Comparison of ENCODE assay signal across 9 cellular contexts in the genomic region with DNA sequence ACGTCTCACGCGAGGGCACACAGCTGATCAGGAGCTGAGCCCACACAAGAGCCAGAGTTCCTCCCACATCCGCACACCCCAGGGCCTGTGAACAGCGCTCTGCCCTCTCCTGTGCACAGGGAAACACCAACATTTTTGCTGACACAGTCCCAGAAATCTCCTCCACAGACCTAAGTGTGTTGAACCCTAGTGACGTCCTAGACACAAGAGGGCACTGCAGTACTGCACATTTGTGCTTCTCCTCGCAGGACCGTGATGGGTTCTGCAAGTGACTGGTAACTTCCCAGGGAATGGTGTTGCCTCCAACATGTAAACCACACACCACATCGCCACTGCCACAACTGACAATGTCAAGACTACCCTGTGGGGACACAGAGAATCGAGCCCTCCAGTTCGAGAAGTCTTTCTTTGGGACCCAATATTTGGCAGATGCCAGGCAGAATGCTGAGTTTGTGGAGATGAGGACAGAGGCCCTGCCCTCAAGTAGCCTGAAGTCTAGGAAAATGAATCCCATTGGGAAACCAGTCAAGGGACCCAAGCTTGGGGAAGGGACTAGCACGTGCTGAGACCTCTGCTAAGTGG.
A peak's percentile ranks its signal among the peaks of the same experiment; 100 is the strongest.
DNase-seq lines count a peak whose midpoint lies in the region; FAIRE-seq and TF ChIP-seq lines count a peak whose summit lies in the region.
"Had no signal": no experiment of that assay in that cellular context is flagged by ENCODE, and none has a peak within 500 bp of the region (broad histone marks: within the 10 kb centered on the region; RNA-seq: fewer than 3 reads in every experiment).

No MANE protein-coding gene starts in this region.

- DNase-seq in GM12891 (ENCODE audit: insufficient read length, low spot score), result peak; percentile 30
- DNase-seq in HuH-7 (ENCODE audit: low spot score), result peak; percentile 49
- DNase-seq in SW480 (ENCODE audit: low spot score), result peak; percentile 53
- no peak for DNase-seq in neural crest cell (ENCODE audit: low read depth, low spot score)
- DNase-seq in NCI-H187 treated with DMSO at 0.1 percent for 48 hours (lab: John Stamatoyannopoulos, UW), result no peak
- DNase-seq in testis, result no peak
- no peak for DNase-seq in activated CD4-positive, alpha-beta T cell treated with anti-CD3 and anti-CD28 coated beads, Interleukin-2, amount 50 U/mL, for 1 hour
- no peak for DNase-seq in mesothelial cell of epicardium (ENCODE audit: low spot score in 2 of 2, unreplicated experiment in 2 of 2)

- no peak overlapping the region for H3K27ac ChIP-seq in testis
- H3K27ac ChIP-seq: cardiac muscle cell had no signal

- TF ChIP-seq POLR2A in GM12891 (IDR thresholded peaks at IDR 0.05; ENCODE audit: low read depth, low read length) (no peak), testis (IDR thresholded peaks at IDR 0.05) (no peak)

- H3K27ac Mint-ChIP-seq in neural crest cell (ENCODE audit: unreplicated experiment), result no peak overlapping the region
- H3K27ac Mint-ChIP-seq in mesothelial cell of epicardium, result no peak overlapping the region

- H3K36me3 ChIP-seq in testis (ENCODE audit: low read depth, missing control alignments), result no peaks in the 10 kb centered on the region
- H3K36me3 ChIP-seq: cardiac muscle cell had no signal

- peak; percentile 28 for FAIRE-seq in GM12891 (lab: Jason Lieb, UNC)

- H3K36me3 Mint-ChIP-seq in neural crest cell (ENCODE audit: low read depth), result no peaks in the 10 kb centered on the region
- H3K36me3 Mint-ChIP-seq in mesothelial cell of epicardium, result no peaks in the 10 kb centered on the region

- no peak overlapping the region for H3K4me3 Mint-ChIP-seq in neural crest cell
- H3K4me3 Mint-ChIP-seq in mesothelial cell of epicardium, result no peak overlapping the region

- H3K27me3 Mint-ChIP-seq in neural crest cell (ENCODE audit: low read depth), result peaks cover 33% of the 10 kb centered on the region
- H3K27me3 Mint-ChIP-seq in mesothelial cell of epicardium (ENCODE audit: low read depth), result peaks cover 40% of the 10 kb centered on the region

- intact Hi-C loops in testis (cut with DNase I; ENCODE audit: low total_unique reads), result no loop called here

- no peaks in the 10 kb centered on the region for H3K9me3 ChIP-seq in testis

- H3K4me1 Mint-ChIP-seq in neural crest cell, result no peaks in the 10 kb centered on the region
- H3K4me1 Mint-ChIP-seq in mesothelial cell of epicardium, result no peaks in the 10 kb centered on the region

- H3K27me3 ChIP-seq in testis, result no peaks in the 10 kb centered on the region
- H3K27me3 ChIP-seq: cardiac muscle cell had no signal

- no peaks in the 10 kb centered on the region for H3K4me1 ChIP-seq in testis

- no peak overlapping the region for H3K4me3 ChIP-seq in testis
- H3K4me3 ChIP-seq: cardiac muscle cell had no signal

- TF ChIP-seq CTCF in neural crest cell (conservative IDR thresholded peaks at IDR 0.05) (peak; percentile 47), testis (IDR thresholded peaks at IDR 0.05) (no peak), mesothelial cell of epicardium (IDR thresholded peaks at IDR 0.05; ENCODE audit: unreplicated experiment) (no peak)

- H3K9me3 Mint-ChIP-seq in neural crest cell, result no peaks in the 10 kb centered on the region
- no peaks in the 10 kb centered on the region for H3K9me3 Mint-ChIP-seq in mesothelial cell of epicardium

- WGBS in testis, 2 donors, result 73% methylated on average over 12 of the region's 12 CpGs

TF ChIP-seq in GM12891, 5 proteins besides CTCF, POLR2A, EP300 and RAD21:
- TF ChIP-seq POU2F2 (IDR thresholded peaks at IDR 0.05; ENCODE audit: low read depth, low read length) (no peak), TAF1 (IDR thresholded peaks at IDR 0.05; ENCODE audit: low read depth, low read length) (no peak), PAX5 (IDR thresholded peaks at IDR 0.05; ENCODE audit: insufficient read depth, low read length, severe bottlenecking) (no peak), POLR2AphosphoS5 (IDR thresholded peaks at IDR 0.05; ENCODE audit: low read depth, low read length) (no peak)

Comparison
In these comparisons a context has a peak if more than half of its experiments do, and no peak if none do; other contexts are left out.
1. DNase-seq: peak in GM12891 (single experiment), HuH-7 (single experiment) and SW480 (single experiment); none in neural crest cell (single experiment), NCI-H187 treated with DMSO at 0.1 percent for 48 hours (single experiment), testis (single experiment), activated CD4-positive, alpha-beta T cell treated with anti-CD3 and anti-CD28 coated beads, Interleukin-2, amount 50 U/mL, for 1 hour (single experiment) and mesothelial cell of epicardium (0 of 2).